In the genomic region with DNA sequence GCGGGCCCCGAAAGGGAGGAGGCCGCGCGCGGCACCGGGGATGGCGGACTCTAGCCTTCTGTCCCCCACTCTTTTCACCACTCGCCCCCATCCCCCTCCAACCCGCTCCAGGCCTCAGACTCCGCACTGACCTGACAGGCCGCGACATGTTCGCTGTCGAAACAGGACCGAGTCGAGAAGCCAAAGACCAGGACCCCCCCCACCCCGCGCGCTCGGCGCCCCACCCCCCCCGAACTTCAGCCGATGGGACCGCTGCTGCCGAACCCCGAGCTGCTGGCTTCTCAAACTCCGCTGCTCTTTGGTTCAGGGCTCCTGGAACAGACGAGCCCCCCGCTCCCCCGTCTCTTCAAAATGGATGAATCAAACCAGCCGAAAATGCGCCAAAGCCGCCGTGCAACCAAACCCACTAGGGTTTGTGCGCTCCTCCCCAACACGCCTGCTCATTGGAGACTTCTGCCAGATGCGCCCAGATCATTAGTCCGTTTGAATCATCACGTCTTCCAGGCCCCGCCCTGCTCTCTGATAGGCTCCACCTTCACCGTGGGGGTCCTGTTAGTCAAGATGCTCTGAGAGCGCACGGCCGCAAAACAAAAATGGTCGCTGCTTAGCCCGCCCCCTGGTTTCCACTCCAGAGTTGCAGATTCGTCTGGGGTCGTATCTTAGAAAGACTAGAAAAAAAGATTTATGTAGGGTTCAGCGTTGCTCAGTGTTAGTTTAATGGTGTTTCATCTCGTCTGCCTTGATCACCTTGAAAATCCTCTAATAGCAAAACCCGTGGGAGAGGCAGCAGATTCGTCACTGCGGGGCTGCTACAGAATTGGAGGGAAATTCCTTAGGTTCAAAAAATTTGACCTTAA, we compare ENCODE assay signal across 8 cellular contexts. TPM values are rescaled to one million over a fixed set of nuclear protein-coding genes. Genes with fewer than 3 reads are reported as not detected.
DNase-seq lines count a peak whose midpoint lies in the region; ATAC-seq, FAIRE-seq and TF ChIP-seq lines count a peak whose summit lies in the region.

A gene with protein sequence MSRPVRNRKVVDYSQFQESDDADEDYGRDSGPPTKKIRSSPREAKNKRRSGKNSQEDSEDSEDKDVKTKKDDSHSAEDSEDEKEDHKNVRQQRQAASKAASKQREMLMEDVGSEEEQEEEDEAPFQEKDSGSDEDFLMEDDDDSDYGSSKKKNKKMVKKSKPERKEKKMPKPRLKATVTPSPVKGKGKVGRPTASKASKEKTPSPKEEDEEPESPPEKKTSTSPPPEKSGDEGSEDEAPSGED (minus strand): TSS at position 357 of the 857 bp plus-strand sequence. CDS start 209 bp downstream, at position 148.

- H3K9ac ChIP-seq in HUES64 (ENCODE audit: low read depth, low read length) (peak within 1 kb of the TSS; percentile 96), OCI-LY1 (ENCODE audit: low read length) (peak within 1 kb of the TSS; percentile 96)

- peaks cover 4% of the 10 kb centered on the region for H4K20me1 ChIP-seq in OCI-LY1 (ENCODE audit: insufficient read depth, low read length)

- DNase-seq in Calu3, result peak; percentile 99
- DNase-seq in activated CD8-positive, alpha-beta memory T cell treated with anti-CD3 and anti-CD28 coated beads, Interleukin-2, amount 50 U/mL, for 4 hours, result peak; percentile 94
- DNase-seq in stimulated activated CD8-positive, alpha-beta memory T cell treated with anti-CD3 and anti-CD28 coated beads, Interleukin-15, amount 100 ng/mL, for 4 hours (ENCODE audit: low read depth in 2 of 2), result peak; percentile 90 to 97

- H3K4me3 ChIP-seq in HUES64 (ENCODE audit: low read length), result peak within 1 kb of the TSS; percentile 90
- H3K4me3 ChIP-seq in OCI-LY1 (ENCODE audit: low read depth, low read length, poor library complexity, severe bottlenecking), result peak within 1 kb of the TSS; percentile 74
- H3K4me3 ChIP-seq in mesodermal cell (ENCODE audit: extremely low read depth, insufficient read depth, low read length, poor library complexity, severe bottlenecking), result peak within 1 kb of the TSS; percentile 83

- peak; percentile 98 for FAIRE-seq in endometrium (lab: Jason Lieb, UNC)

- BruUV-seq in Calu3 (replicated peaks; lab: Mats Ljungman, UMichigan), result no TSS peak

- H3K9me3 Mint-ChIP-seq in Calu3 (ENCODE audit: low read depth, unreplicated experiment), result no peaks in the 10 kb centered on the region

- H3K27me3 ChIP-seq in HUES64 (ENCODE audit: insufficient read depth, low read length) (no peaks in the 10 kb centered on the region), OCI-LY1 (ENCODE audit: insufficient read depth, low read length) (no peaks in the 10 kb centered on the region)

- H3K9me2 ChIP-seq in OCI-LY1 (ENCODE audit: low read depth, low read length), result no peaks in the 10 kb centered on the region

- no peaks in the 10 kb centered on the region for H3F3A ChIP-seq in OCI-LY1 (ENCODE audit: insufficient read depth, low read length)

- H3K27ac Mint-ChIP-seq in Calu3 (ENCODE audit: unreplicated experiment), result peak within 1 kb of the TSS; percentile 98

- peaks cover 15% of the 10 kb centered on the region for H3K27me3 Mint-ChIP-seq in Calu3 (ENCODE audit: unreplicated experiment)

- peak within 1 kb of the TSS; percentile 94 for H2AFZ ChIP-seq in OCI-LY1 (ENCODE audit: low read length)

- ATAC-seq in GM21447 (IDR thresholded peaks at IDR 0.05; ENCODE audit: unreplicated experiment), result peak; percentile 83

- H3K36me3 ChIP-seq in HUES64 (ENCODE audit: insufficient read depth, low read length) (peaks cover 24% of the 10 kb centered on the region), OCI-LY1 (ENCODE audit: insufficient read depth, low read length) (peaks cover 40% of the 10 kb centered on the region; the same call in 1 of the 2 replicates), mesodermal cell (ENCODE audit: control insufficient read depth, insufficient read depth, low read length) (peaks cover 24% of the 10 kb centered on the region)

- H3K9me3 ChIP-seq in HUES64 (ENCODE audit: insufficient read depth, low read depth, low read length) (no peaks in the 10 kb centered on the region), OCI-LY1 (ENCODE audit: low read length) (no peaks in the 10 kb centered on the region), mesodermal cell (ENCODE audit: control insufficient read depth, low read length) (no peaks in the 10 kb centered on the region)

- H3K4me1 Mint-ChIP-seq in Calu3 (ENCODE audit: low read depth, unreplicated experiment), result peaks cover 14% of the 10 kb centered on the region

- WGBS in HUES64, result under 1% methylated on average over 50 of the region's 54 CpGs
- 0% methylated on average over 20 to 25 of the region's 54 CpGs for WGBS in mesodermal cell (ENCODE audit: insufficient coverage in 2 of 2), 2 experiments

- intact Hi-C loops in Calu3 (cut with micrococcal nuclease; ENCODE audit: unreplicated experiment), result no loop called here

- peak within 1 kb of the TSS; percentile 97 for H3K27ac ChIP-seq in HUES64 (ENCODE audit: low read depth, low read length)
- peak within 1 kb of the TSS; percentile 70 for H3K27ac ChIP-seq in OCI-LY1 (ENCODE audit: low read depth, low read length, poor library complexity, severe bottlenecking)
- peak within 1 kb of the TSS; percentile 93 for H3K27ac ChIP-seq in mesodermal cell (ENCODE audit: low read depth, low read length, severe bottlenecking)

- CTCF ChIA-PET in Calu3 (lab: Charles Lee), result interaction anchor here (0.7 to 1.2 kb wide), 4 partner anchors 25 to 910 kb away, joined by 3 to 5 read pairs (median 4); a partner anchor contains a TSS

- TF ChIP-seq CTCF in Calu3 (IDR thresholded peaks at IDR 0.05; ENCODE audit: unreplicated experiment) (no peak), OCI-LY1 (IDR thresholded peaks at IDR 0.05; ENCODE audit: low read length) (no peak)

- peak within 1 kb of the TSS; percentile 84 for H3K4me3 Mint-ChIP-seq in Calu3 (ENCODE audit: low read depth, unreplicated experiment)

- peaks cover 45% of the 10 kb centered on the region for H3K79me2 ChIP-seq in OCI-LY1 (ENCODE audit: insufficient read depth, low read length)

- peak within 1 kb of the TSS; percentile 87 for H3K4me2 ChIP-seq in OCI-LY1 (ENCODE audit: low read length)

- H3K4me1 ChIP-seq in HUES64 (ENCODE audit: insufficient read depth, low read length), result peaks cover 28% of the 10 kb centered on the region
- peaks cover 41% of the 10 kb centered on the region for H3K4me1 ChIP-seq in OCI-LY1 (ENCODE audit: insufficient read depth, low read length, severe bottlenecking)
- peaks cover 11% of the 10 kb centered on the region for H3K4me1 ChIP-seq in mesodermal cell (ENCODE audit: control insufficient read depth, insufficient read depth, low read length, poor library complexity, severe bottlenecking)

- peaks cover 56% of the 10 kb centered on the region for H3K36me3 Mint-ChIP-seq in Calu3 (ENCODE audit: insufficient read depth, unreplicated experiment)

RNA-seq across cellular contexts. Expression of the gene that starts here (rescaled TPM):
- 242 and 276 TPM in 2 replicates for total RNA-seq in Calu3 (2022)
- polyA plus RNA-seq in HUES64 (2013, experiment 1 of 2), result 264 TPM
- 318 TPM for polyA plus RNA-seq in HUES64 (2013, experiment 2 of 2)
- 183 TPM for polyA plus RNA-seq in mesodermal cell (2013, experiment 1 of 2)
- 218 TPM for polyA plus RNA-seq in mesodermal cell (2013, experiment 2 of 2)

Comparison
In these comparisons a context has a peak if more than half of its experiments do, and no peak if none do; other contexts are left out.
1. Peak in every context shown above with its lines: DNase-seq, ATAC-seq, H3K4me3 ChIP-seq and H3K27ac ChIP-seq.